8 cellular contexts compared by ENCODE assay signal in genomic region chr2:191679818-191680600, GRCh38. TPM values are rescaled to one million over a fixed set of nuclear protein-coding genes. Genes with fewer than 3 reads are reported as not detected.
DNase-seq lines count a peak whose midpoint lies in the region; ATAC-seq and TF ChIP-seq lines count a peak whose summit lies in the region.

No MANE protein-coding gene starts in this region.

- H3K9me3 ChIP-seq in SJSA1 (replicated peaks) (no peaks in the 10 kb centered on the region), esophagus squamous epithelium (no peaks in the 10 kb centered on the region), body of pancreas (no peaks in the 10 kb centered on the region)

- WGBS in esophagus squamous epithelium, 2 donors: 80 to 85% methylated on average over 4 of the region's 4 CpGs
- 88 to 91% methylated on average over 4 of the region's 4 CpGs for WGBS in body of pancreas, 2 donors

- ATAC-seq in GM18868 (IDR thresholded peaks at IDR 0.05; ENCODE audit: unreplicated experiment): peak; percentile 29
- peak; percentile 35 for ATAC-seq in HG03139 (IDR thresholded peaks at IDR 0.05; ENCODE audit: unreplicated experiment)
- ATAC-seq in HG02571 (IDR thresholded peaks at IDR 0.05; ENCODE audit: unreplicated experiment): no peak
- no peak for ATAC-seq in body of pancreas

- H3K36me3 ChIP-seq in SJSA1 (peaks cover 62% of the 10 kb centered on the region), esophagus squamous epithelium (peaks cover 0 to 37% (median 7%) of the 10 kb centered on the region in 3 donors), body of pancreas (replicated peaks in 1 of 2; ENCODE audit: insufficient read depth in 1 of 2, low read depth in 2 of 2) (peaks cover 0 to 4% of the 10 kb centered on the region in 2 donors)

- POLR2A ChIA-PET in AG04449 (lab: Yijun Ruan, JAX): interaction anchor here (0.6 to 1.4 kb wide), 7 partner anchors 8 to 113 kb away, joined by 3 to 9 read pairs (median 4); no protein-coding TSS in a partner anchor

- H3K27me3 ChIP-seq in SJSA1 (replicated peaks) (no peaks in the 10 kb centered on the region), esophagus squamous epithelium (no peaks in the 10 kb centered on the region), body of pancreas (no peaks in the 10 kb centered on the region)

- TF ChIP-seq POLR2A in esophagus squamous epithelium (IDR thresholded peaks at IDR 0.05) (peak in 1 of 4 donors; percentile 66), body of pancreas (IDR thresholded peaks at IDR 0.05) (no peak)

- peaks cover 54% of the 10 kb centered on the region for H3K4me1 ChIP-seq in SJSA1 (replicated peaks)
- peaks cover 0 to 58% (median 17%) of the 10 kb centered on the region in 3 donors for H3K4me1 ChIP-seq in esophagus squamous epithelium
- H3K4me1 ChIP-seq in body of pancreas: peaks cover 31% of the 10 kb centered on the region

- peak overlapping the region; percentile 85 for H3K4me3 ChIP-seq in AG04449 (ENCODE audit: low read depth, low read length)
- H3K4me3 ChIP-seq in SJSA1: peak overlapping the region; percentile 52
- H3K4me3 ChIP-seq in esophagus squamous epithelium: peak overlapping the region; percentile 50 to 89 (median 76)
- no peak overlapping the region for H3K4me3 ChIP-seq in body of pancreas

- CTCF ChIA-PET in AG04449 (lab: Yijun Ruan, JAX): interaction anchor here (0.9 to 6.0 kb wide), 4 partner anchors 8 to 112 kb away, joined by 4 to 44 read pairs (median 4); no protein-coding TSS in a partner anchor

- no peak for TF ChIP-seq CTCF in AG04449 (IDR thresholded peaks at IDR 0.05; ENCODE audit: insufficient read depth, low read length, missing control alignments)
- TF ChIP-seq CTCF in esophagus squamous epithelium (IDR thresholded peaks at IDR 0.05): no peak
- TF ChIP-seq CTCF in body of pancreas (IDR thresholded peaks at IDR 0.05): no peak

- intact Hi-C loops in esophagus squamous epithelium (cut with DNase I): no loop called here
- intact Hi-C loops in body of pancreas (cut with DNase I): no loop called here

- DNase-seq in AG04449 (ENCODE audit: low read depth, low spot score): no peak
- no peak for DNase-seq in SJSA1 (ENCODE audit: low read depth in 1 of 2, low spot score in 2 of 2)
- DNase-seq in esophagus squamous epithelium (lab: John Stamatoyannopoulos, UW): no peak
- DNase-seq in stromal cell of bone marrow (ENCODE audit: low read depth): peak; percentile 38
- no peak for DNase-seq in body of pancreas

- H3K27ac ChIP-seq in SJSA1: peak overlapping the region; percentile 83
- H3K27ac ChIP-seq in esophagus squamous epithelium: peak overlapping the region in 3 of 4 donors; percentile 92 to 96 (median 95)
- H3K27ac ChIP-seq in body of pancreas: peak overlapping the region in 1 of 4 donors; percentile 44

RNA-seq across cellular contexts. Expression of gene NABP1, which starts 2.1 kb away (rescaled TPM):
- 43.9 and 73.8 TPM in 2 replicates for total RNA-seq in SJSA1 (2014; rRNA removed; shearing (Covaris generic))
- total RNA-seq in esophagus squamous epithelium (10 to 100 TPM; 13.8 to 50.3 (median 23.9) TPM), body of pancreas (10 to 100 TPM; 10.9 to 39.2 TPM)

Comparison
In these comparisons a context has a peak if more than half of its experiments do, and no peak if none do; other contexts are left out.
1. H3K4me3 ChIP-seq: peak in AG04449 (single experiment), SJSA1 (single experiment) and esophagus squamous epithelium (4 of 4); none in body of pancreas (0 of 2).
2. ATAC-seq: peak in GM18868 (single experiment) and HG03139 (single experiment); none in HG02571 (single experiment) and body of pancreas (single experiment).